ENCODE assay signal across 15 cellular contexts in genomic region chr7:12066004-12066403, GRCh38.
DNase-seq lines count a peak whose midpoint lies in the region; ATAC-seq, FAIRE-seq and TF ChIP-seq lines count a peak whose summit lies in the region.
"Had no signal": no experiment of that assay in that cellular context is flagged by ENCODE, and none has a peak within 500 bp of the region (broad histone marks: within the 10 kb centered on the region; RNA-seq: fewer than 3 reads in every experiment).

No MANE protein-coding gene starts in this region.

- DNase-seq in activated CD4-positive, alpha-beta memory T cell treated with anti-CD3 and anti-CD28 coated beads for 36 hours: no peak
- DNase-seq in activated CD4-positive, alpha-beta memory T cell treated with anti-CD3 and anti-CD28 coated beads, Interleukin-2, amount 10 ng/mL, durations not matched to agents 7 days and 5 days: no peak
- DNase-seq in bronchial epithelial cell (ENCODE audit: low read depth) (peak; percentile 87), smooth muscle cell (lab: John Stamatoyannopoulos, UW; ENCODE audit: unreplicated experiment) (no peak), HTR-8/SVneo (ENCODE audit: insufficient read length, low spot score) (no peak), omental fat pad (ENCODE audit: low spot score) (no peak), SK-N-SH (no peak)
- DNase-seq: activated CD4-positive, alpha-beta T cell treated with anti-CD3 and anti-CD28 coated beads for 4 hours; gastrocnemius medialis; NCI-H1105 treated with DMSO at 0.1 percent for 48 hours; posterior cingulate gyrus; stimulated activated naive CD4-positive, alpha-beta T cell treated with Interleukin-2 at 50 U/mL for 16 hours; uterus had no signal

- no peak for TF ChIP-seq CTCF in Loucy (conservative IDR thresholded peaks at IDR 0.05; ENCODE audit: low read length)
- no peak for TF ChIP-seq CTCF in bronchial epithelial cell (IDR thresholded peaks at IDR 0.05; ENCODE audit: insufficient read depth, low read length, severe bottlenecking)
- TF ChIP-seq CTCF in smooth muscle cell (IDR thresholded peaks at IDR 0.05; ENCODE audit: borderline replicate concordance, insufficient read depth, poor library complexity, severe bottlenecking): no peak
- no peak for TF ChIP-seq CTCF in omental fat pad (IDR thresholded peaks at IDR 0.05)
- no peak for TF ChIP-seq CTCF in SK-N-SH (IDR thresholded peaks at IDR 0.05)

- no peak for FAIRE-seq in bronchial epithelial cell (lab: Jason Lieb, UNC)
- no peak for FAIRE-seq in HTR-8/SVneo (lab: Jason Lieb, UNC)

- H3K36me3 Mint-ChIP-seq in activated CD4-positive, alpha-beta memory T cell treated with anti-CD3 and anti-CD28 coated beads for 36 hours: no peaks in the 10 kb centered on the region
- H3K36me3 Mint-ChIP-seq in activated CD4-positive, alpha-beta memory T cell treated with anti-CD3 and anti-CD28 coated beads, Interleukin-2, amount 10 ng/mL, durations not matched to agents 7 days and 5 days (ENCODE audit: low read depth): no peaks in the 10 kb centered on the region

- H3K27me3 ChIP-seq in Loucy (ENCODE audit: insufficient read depth, low read length, poor library complexity, severe bottlenecking): no peaks in the 10 kb centered on the region
- H3K27me3 ChIP-seq in bronchial epithelial cell (ENCODE audit: control insufficient read depth, insufficient read depth, low read length): no peaks in the 10 kb centered on the region
- H3K27me3 ChIP-seq in smooth muscle cell (ENCODE audit: low read depth): no peaks in the 10 kb centered on the region
- H3K27me3 ChIP-seq in SK-N-SH (ENCODE audit: insufficient read depth): no peaks in the 10 kb centered on the region
- H3K27me3 ChIP-seq: gastrocnemius medialis, uterus had no signal

- H3K9me2 ChIP-seq in Loucy (replicated peaks; ENCODE audit: low read depth, low read length) (no peaks in the 10 kb centered on the region), SK-N-SH (no peaks in the 10 kb centered on the region)

- no peak overlapping the region for H3K4me3 Mint-ChIP-seq in activated CD4-positive, alpha-beta memory T cell treated with anti-CD3 and anti-CD28 coated beads for 36 hours
- H3K4me3 Mint-ChIP-seq in activated CD4-positive, alpha-beta memory T cell treated with anti-CD3 and anti-CD28 coated beads, Interleukin-2, amount 10 ng/mL, durations not matched to agents 7 days and 5 days: no peak overlapping the region
- H3K4me3 Mint-ChIP-seq: T-helper 2 cell treated with Interferon-gamma antibody and Interleukin-4, amounts not matched to agents 5 μg/mL and 100 μg/mL, for 36 hours had no signal

- POLR2A ChIA-PET in activated CD4-positive, alpha-beta memory T cell treated with anti-CD3 and anti-CD28 coated beads for 36 hours (lab: Charles Lee): no interaction called here
- POLR2A ChIA-PET in activated CD4-positive, alpha-beta memory T cell treated with anti-CD3 and anti-CD28 coated beads, Interleukin-2, amount 10 ng/mL, durations not matched to agents 7 days and 5 days (lab: Charles Lee): no interaction called here
- POLR2A ChIA-PET in SK-N-SH (lab: Yijun Ruan, JAX): no interaction called here

- H3K36me3 ChIP-seq in Loucy (ENCODE audit: insufficient read depth, low read length) (no peaks in the 10 kb centered on the region), bronchial epithelial cell (ENCODE audit: control insufficient read depth, insufficient read depth, low read length) (no peaks in the 10 kb centered on the region), smooth muscle cell (ENCODE audit: low read depth) (no peaks in the 10 kb centered on the region), SK-N-SH (replicated peaks in 1 of 2; ENCODE audit: control insufficient read depth in 1 of 2, insufficient read depth in 2 of 2, low read length in 1 of 2) (no peaks in the 10 kb centered on the region)
- H3K36me3 ChIP-seq: gastrocnemius medialis, uterus had no signal

- H3K27ac Mint-ChIP-seq in activated CD4-positive, alpha-beta memory T cell treated with anti-CD3 and anti-CD28 coated beads for 36 hours: peak overlapping the region; percentile 36
- H3K27ac Mint-ChIP-seq in activated CD4-positive, alpha-beta memory T cell treated with anti-CD3 and anti-CD28 coated beads, Interleukin-2, amount 10 ng/mL, durations not matched to agents 7 days and 5 days: no peak overlapping the region
- H3K27ac Mint-ChIP-seq: T-helper 2 cell treated with Interferon-gamma antibody and Interleukin-4, amounts not matched to agents 5 μg/mL and 100 μg/mL, for 36 hours had no signal

- no peaks in the 10 kb centered on the region for H3K9me3 Mint-ChIP-seq in activated CD4-positive, alpha-beta memory T cell treated with anti-CD3 and anti-CD28 coated beads for 36 hours
- H3K9me3 Mint-ChIP-seq in activated CD4-positive, alpha-beta memory T cell treated with anti-CD3 and anti-CD28 coated beads, Interleukin-2, amount 10 ng/mL, durations not matched to agents 7 days and 5 days: no peaks in the 10 kb centered on the region
- H3K9me3 Mint-ChIP-seq: T-helper 2 cell treated with Interferon-gamma antibody and Interleukin-4, amounts not matched to agents 5 μg/mL and 100 μg/mL, for 36 hours had no signal

- no peaks in the 10 kb centered on the region for H3K27me3 Mint-ChIP-seq in activated CD4-positive, alpha-beta memory T cell treated with anti-CD3 and anti-CD28 coated beads for 36 hours
- no peaks in the 10 kb centered on the region for H3K27me3 Mint-ChIP-seq in activated CD4-positive, alpha-beta memory T cell treated with anti-CD3 and anti-CD28 coated beads, Interleukin-2, amount 10 ng/mL, durations not matched to agents 7 days and 5 days

- no peaks in the 10 kb centered on the region for H3F3A ChIP-seq in Loucy (ENCODE audit: low read depth)
- no peaks in the 10 kb centered on the region for H3F3A ChIP-seq in smooth muscle cell (ENCODE audit: low read depth)
- H3F3A ChIP-seq in SK-N-SH (replicated peaks; ENCODE audit: insufficient read depth): no peaks in the 10 kb centered on the region

- H3K79me2 ChIP-seq in Loucy (ENCODE audit: insufficient read depth, low read length) (no peaks in the 10 kb centered on the region), smooth muscle cell (ENCODE audit: low read depth) (no peaks in the 10 kb centered on the region), SK-N-SH (ENCODE audit: insufficient read depth) (no peaks in the 10 kb centered on the region)

- TF ChIP-seq RAD21 in SK-N-SH (IDR thresholded peaks at IDR 0.05; ENCODE audit: low read length): no peak

- intact Hi-C loops in activated CD4-positive, alpha-beta memory T cell treated with anti-CD3 and anti-CD28 coated beads for 36 hours (cut with micrococcal nuclease): loop anchor here (1.0 to 2.0 kb wide), 4 partner anchors 145 to 431 kb away; partner anchors contain the start of gene TMEM106B

- no peaks in the 10 kb centered on the region for H3K4me1 ChIP-seq in Loucy (ENCODE audit: insufficient read depth, low read length, poor library complexity, severe bottlenecking)
- H3K4me1 ChIP-seq in smooth muscle cell (ENCODE audit: low read depth): no peaks in the 10 kb centered on the region
- H3K4me1 ChIP-seq in SK-N-SH (ENCODE audit: control insufficient read depth in 1 of 2, insufficient read depth in 2 of 2, low read depth in 1 of 2, low read length in 1 of 2): peaks cover 0 to 4% of the 10 kb centered on the region in 2 experiments; a peak in 2 of 4 replicates
- H3K4me1 ChIP-seq: gastrocnemius medialis, uterus had no signal

- H3K9ac ChIP-seq in Loucy (ENCODE audit: low read depth, low read length, poor library complexity, severe bottlenecking) (no peak overlapping the region), smooth muscle cell (ENCODE audit: low read depth) (peak overlapping the region; percentile 80), SK-N-SH (no peak overlapping the region)

- H3K4me2 ChIP-seq in Loucy (ENCODE audit: low read depth, low read length, poor library complexity, severe bottlenecking) (no peak overlapping the region), smooth muscle cell (no peak overlapping the region), SK-N-SH (no peak overlapping the region)

- no peaks in the 10 kb centered on the region for H3K9me3 ChIP-seq in Loucy (ENCODE audit: insufficient read depth, low read depth, low read length)
- H3K9me3 ChIP-seq in smooth muscle cell (replicated peaks; ENCODE audit: low read depth): no peaks in the 10 kb centered on the region
- H3K9me3 ChIP-seq in SK-N-SH: no peaks in the 10 kb centered on the region
- H3K9me3 ChIP-seq: gastrocnemius medialis, uterus had no signal

- 0 out of 2 replicates have a peak overlapping the region, but pooled peaks have one; percentile 43 for H2AFZ ChIP-seq in Loucy (ENCODE audit: low read length)
- no peak overlapping the region for H2AFZ ChIP-seq in smooth muscle cell (ENCODE audit: low read depth)
- H2AFZ ChIP-seq in SK-N-SH (ENCODE audit: low read depth): no peak overlapping the region

- H3K27ac ChIP-seq in smooth muscle cell (ENCODE audit: low read depth) (peak overlapping the region; percentile 76), SK-N-SH (ENCODE audit: low read depth in 2 of 2, low read length in 1 of 2) (no peak overlapping the region)
- H3K27ac ChIP-seq: gastrocnemius medialis, uterus had no signal

- TF ChIP-seq EP300 in SK-N-SH (IDR thresholded peaks at IDR 0.05; ENCODE audit: borderline replicate concordance in 1 of 2, low read depth in 1 of 2, low read length in 1 of 2): no peak

- peaks cover 14% of the 10 kb centered on the region for H3K4me1 Mint-ChIP-seq in activated CD4-positive, alpha-beta memory T cell treated with anti-CD3 and anti-CD28 coated beads for 36 hours (ENCODE audit: low read depth)
- H3K4me1 Mint-ChIP-seq in activated CD4-positive, alpha-beta memory T cell treated with anti-CD3 and anti-CD28 coated beads, Interleukin-2, amount 10 ng/mL, durations not matched to agents 7 days and 5 days: peaks cover 3% of the 10 kb centered on the region

- no peak for ATAC-seq in omental fat pad (ENCODE audit: low FRiP score)

- H3K4me3 ChIP-seq in Loucy (ENCODE audit: low read length, poor library complexity, severe bottlenecking) (no peak overlapping the region), bronchial epithelial cell (ENCODE audit: low read depth, low read length) (no peak overlapping the region), smooth muscle cell (no peak overlapping the region), SK-N-SH (ENCODE audit: low read depth in 2 of 2, low read length in 1 of 2) (no peak overlapping the region)
- H3K4me3 ChIP-seq: gastrocnemius medialis, uterus had no signal

- CTCF ChIA-PET in activated CD4-positive, alpha-beta memory T cell treated with anti-CD3 and anti-CD28 coated beads for 36 hours (lab: Charles Lee): interaction anchor here (1.1 to 2.7 kb wide), 3 partner anchors 226 to 424 kb away, joined by 3 to 18 read pairs (median 7); no protein-coding TSS in a partner anchor
- CTCF ChIA-PET in activated CD4-positive, alpha-beta memory T cell treated with anti-CD3 and anti-CD28 coated beads, Interleukin-2, amount 10 ng/mL, durations not matched to agents 7 days and 5 days (lab: Charles Lee): interaction anchor here (1.2 kb wide), 2 partner anchors 254 to 256 kb away, joined by 4 read pairs; no protein-coding TSS in a partner anchor
- CTCF ChIA-PET in SK-N-SH (lab: Yijun Ruan, JAX): interaction anchor here (1.0 to 8.3 kb wide), 7 partner anchors 10 to 323 kb away, joined by 3 to 52 read pairs (median 5); no protein-coding TSS in a partner anchor

- H4K20me1 ChIP-seq in Loucy (ENCODE audit: insufficient read depth, low read length, poor library complexity, severe bottlenecking) (no peaks in the 10 kb centered on the region), smooth muscle cell (ENCODE audit: low read depth) (no peaks in the 10 kb centered on the region), SK-N-SH (ENCODE audit: insufficient read depth) (no peaks in the 10 kb centered on the region)

- WGBS in smooth muscle cell (ENCODE audit: low lambda C conversion rate): 79% methylated on average over 4 of the region's 4 CpGs
- 70% methylated on average over 4 of the region's 4 CpGs for WGBS in SK-N-SH (ENCODE audit: low lambda C conversion rate)
